Comparison of ENCODE assay signal across 5 cellular contexts in the genomic region with DNA sequence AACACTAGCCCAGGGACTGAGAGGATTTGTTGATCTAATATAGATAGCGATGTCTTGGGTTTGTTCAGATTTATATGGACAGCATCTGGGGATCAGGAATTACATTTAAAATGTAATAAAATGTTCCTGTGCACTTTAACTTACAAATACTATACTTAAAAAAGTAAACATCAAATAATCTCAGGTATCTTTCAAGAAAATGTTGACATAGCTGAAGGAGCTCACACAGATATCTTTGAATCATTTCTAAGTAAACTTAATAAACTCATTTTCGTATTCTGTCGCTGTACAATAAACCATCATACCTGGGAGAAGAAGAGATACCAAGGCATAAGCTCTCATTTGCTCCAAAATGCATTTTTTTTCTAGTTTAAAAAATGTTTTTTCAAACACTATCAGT.
"Had no signal": no experiment of that assay in that cellular context is flagged by ENCODE, and none has a peak within 500 bp of the region (broad histone marks: within the 10 kb centered on the region; RNA-seq: fewer than 3 reads in every experiment).

No MANE protein-coding gene starts in this region.

- DNase-seq: IMR-90, KBM-7 had no signal

- H3K27ac ChIP-seq: HL-60 had no signal

- H3K4me3 ChIP-seq: K562 had no signal

- ATAC-seq: HepG2, K562 had no signal
